Comparison of ENCODE assay signal across 16 cellular contexts in genomic region chr2:197571622-197572271, GRCh38. TPM values are rescaled to one million over a fixed set of nuclear protein-coding genes. Genes with fewer than 3 reads are reported as not detected.
DNase-seq lines count a peak whose midpoint lies in the region; ATAC-seq and TF ChIP-seq lines count a peak whose summit lies in the region.
"Had no signal": no experiment of that assay in that cellular context is flagged by ENCODE, and none has a peak within 500 bp of the region (broad histone marks: within the 10 kb centered on the region; RNA-seq: fewer than 3 reads in every experiment).

No MANE protein-coding gene starts in this region.

- TF ChIP-seq CTCF in epithelial cell of proximal tubule (conservative IDR thresholded peaks at IDR 0.05; ENCODE audit: low read depth, low read length) (no peak), nephron progenitor cell (IDR thresholded peaks at IDR 0.05) (no peak)

- peaks cover 3% of the 10 kb centered on the region for H3K27me3 Mint-ChIP-seq in nephron progenitor cell (ENCODE audit: low read depth, poor library complexity)
- H3K27me3 Mint-ChIP-seq: stimulated activated naive B cell treated with anti-CD40 and anti-IgM and Interleukin-4, amounts not matched to agents 10 μg/mL and 1 μg/mL and 100 μg/mL, for 72 hours had no signal

- peaks cover 31% of the 10 kb centered on the region for H3K9me3 Mint-ChIP-seq in nephron progenitor cell

- H3K4me1 Mint-ChIP-seq in nephron progenitor cell: no peaks in the 10 kb centered on the region
- H3K4me1 Mint-ChIP-seq: stimulated activated naive B cell treated with anti-CD40 and anti-IgM and Interleukin-4, amounts not matched to agents 10 μg/mL and 1 μg/mL and 100 μg/mL, for 72 hours had no signal

- H3K36me3 Mint-ChIP-seq in nephron progenitor cell (ENCODE audit: low read depth): peaks cover 63% of the 10 kb centered on the region

- no peak for ATAC-seq in HG02571 (IDR thresholded peaks at IDR 0.05; ENCODE audit: unreplicated experiment)
- ATAC-seq in HG03439 (IDR thresholded peaks at IDR 0.05; ENCODE audit: unreplicated experiment): no peak
- ATAC-seq: stimulated activated naive B cell treated with anti-CD40 and anti-IgM and Interleukin-4, amounts not matched to agents 10 μg/mL and 1 μg/mL and 100 μg/mL, for 72 hours had no signal

- no peak overlapping the region for H3K4me3 Mint-ChIP-seq in nephron progenitor cell
- H3K4me3 Mint-ChIP-seq: stimulated activated naive B cell treated with anti-CD40 and anti-IgM and Interleukin-4, amounts not matched to agents 10 μg/mL and 1 μg/mL and 100 μg/mL, for 72 hours had no signal

- peak overlapping the region; percentile 68 for H3K27ac Mint-ChIP-seq in nephron progenitor cell

- H3K4me3 ChIP-seq in epithelial cell of proximal tubule (ENCODE audit: low read depth, low read length): no peak overlapping the region

- DNase-seq in DMS 273 (lab: John Stamatoyannopoulos, UW; ENCODE audit: unreplicated experiment) (peak; percentile 54), DMS 273 treated with DMSO at 0.1 percent for 48 hours (lab: John Stamatoyannopoulos, UW) (no peak), NCI-H2171 treated with DMSO at 0.1 percent for 48 hours (lab: John Stamatoyannopoulos, UW) (peak; percentile 34), epithelial cell of proximal tubule (ENCODE audit: low read depth) (peak; percentile 59), nephron progenitor cell (no peak), T1000 (lab: John Stamatoyannopoulos, UW) (no peak)
- DNase-seq: activated CD8-positive, alpha-beta memory T cell treated with anti-CD3 and anti-CD28 coated beads, Interleukin-2, amount 50 U/mL, for 48 hours; amygdala; kidney; NCI-H1436; occipital lobe; OCI-M1; stimulated activated CD4-positive, alpha-beta T cell treated with anti-CD3 and anti-CD28 coated beads, Interleukin-1b, Interleukin-23, amount 100 ng/mL, for 48 hours; stimulated activated naive B cell treated with anti-CD40 and anti-IgM and Interleukin-4, amounts not matched to agents 10 μg/mL and 1 μg/mL and 100 μg/mL, for 72 hours had no signal

RNA-seq across cellular contexts. Expression of gene MOB4, which starts 55.9 kb away (rescaled TPM):
- 36.3 and 44.1 TPM in 2 replicates for total RNA-seq in epithelial cell of proximal tubule

Comparison
In these comparisons a context has a peak if more than half of its experiments do, and no peak if none do; other contexts are left out.
1. DNase-seq: peak in DMS 273 (single experiment), NCI-H2171 treated with DMSO at 0.1 percent for 48 hours (single experiment) and epithelial cell of proximal tubule (single experiment); none in DMS 273 treated with DMSO at 0.1 percent for 48 hours (single experiment), nephron progenitor cell (single experiment) and T1000 (single experiment).